In genomic region chr15:90885432-90886290, GRCh38 we compare ENCODE assay signal across 8 cellular contexts. TPM values are rescaled to one million over a fixed set of nuclear protein-coding genes. Genes with fewer than 3 reads are reported as not detected.
A peak's percentile ranks its signal among the peaks of the same experiment; 100 is the strongest.
DNase-seq lines count a peak whose midpoint lies in the region; ATAC-seq and TF ChIP-seq lines count a peak whose summit lies in the region.

No MANE protein-coding gene starts in this region.

- ATAC-seq in GM21786 (IDR thresholded peaks at IDR 0.05; ENCODE audit: unreplicated experiment) (peak; percentile 38), lower lobe of right lung (peak; percentile 74 to 80), HG02981 (IDR thresholded peaks at IDR 0.05; ENCODE audit: unreplicated experiment) (no peak)

- H3K9me3 ChIP-seq in lower lobe of right lung: no peaks in the 10 kb centered on the region

- H3K27me3 ChIP-seq in lower lobe of right lung (ENCODE audit: low read depth): no peaks in the 10 kb centered on the region

- DNase-seq in COLO829 (ENCODE audit: low spot score): peak; percentile 40
- peak; percentile 56 for DNase-seq in NCI-H460 (ENCODE audit: extremely low read depth, low read depth)
- peak; percentile 72 to 77 for DNase-seq in activated CD4-positive, alpha-beta T cell treated with anti-CD3 and anti-CD28 coated beads, Interleukin-2, amount 50 U/mL, for 24 hours (ENCODE audit: low read depth in 1 of 2, low spot score in 1 of 2)
- DNase-seq in dedifferentiated amniotic fluid mesenchymal stem cell (ENCODE audit: extremely low spot score): peak; percentile 36
- DNase-seq in lower lobe of right lung: peak; percentile 86
- peak; percentile 56 to 79 (median 68) for DNase-seq in stimulated activated CD4-positive, alpha-beta T cell treated with anti-CD3 and anti-CD28 coated beads, TNF-alpha, amount 100 ng/mL, for 48 hours (ENCODE audit: low read depth in 3 of 3)

- intact Hi-C loops in lower lobe of right lung (cut with DNase I): loop anchor here (5.0 kb wide), 1 partner anchor 238 kb away; no protein-coding TSS in a partner anchor

- H3K27ac ChIP-seq in lower lobe of right lung: peak overlapping the region; percentile 97

- peak; percentile 98 for TF ChIP-seq CTCF in lower lobe of right lung (IDR thresholded peaks at IDR 0.05)

- H3K4me3 ChIP-seq in lower lobe of right lung: peak overlapping the region; percentile 77

- H3K36me3 ChIP-seq in lower lobe of right lung: peaks cover 58% of the 10 kb centered on the region

- peaks cover 38% of the 10 kb centered on the region for H3K4me1 ChIP-seq in lower lobe of right lung

RNA-seq across cellular contexts. Expression of gene FES, which starts 1.4 kb away (rescaled TPM):
- total RNA-seq in NCI-H460 (2014; rRNA removed; shearing (Covaris generic)): 0.59 TPM in 1 of 2 replicates, not detected in the other
- not detected in 2 replicates for polyA plus RNA-seq in NCI-H460 (2014; cell fraction: nucleus; rRNA removed)
- 51.0 TPM for total RNA-seq in lower lobe of right lung

RNA-seq across cellular contexts. Expression of gene FURIN, which starts 17.3 kb away (rescaled TPM):
- 29.0 and 37.7 TPM in 2 replicates for total RNA-seq in NCI-H460 (2014; rRNA removed; shearing (Covaris generic))
- 19.5 and 22.4 TPM in 2 replicates for polyA plus RNA-seq in NCI-H460 (2014; cell fraction: nucleus; rRNA removed)
- total RNA-seq in lower lobe of right lung: 86.5 TPM

RNA-seq across cellular contexts. Expression of gene MAN2A2, which starts 17.4 kb away (rescaled TPM):
- 15.7 and 19.9 TPM in 2 replicates for total RNA-seq in NCI-H460 (2014; rRNA removed; shearing (Covaris generic))
- 48.6 and 59.5 TPM in 2 replicates for polyA plus RNA-seq in NCI-H460 (2014; cell fraction: nucleus; rRNA removed)
- total RNA-seq in lower lobe of right lung: 96.9 TPM

RNA-seq across cellular contexts. Expression of gene HDDC3, which starts 46.7 kb away (rescaled TPM):
- 19.7 and 21.1 TPM in 2 replicates for total RNA-seq in NCI-H460 (2014; rRNA removed; shearing (Covaris generic))
- 26.2 and 40.1 TPM in 2 replicates for polyA plus RNA-seq in NCI-H460 (2014; cell fraction: nucleus; rRNA removed)
- total RNA-seq in lower lobe of right lung: 16.0 TPM

RNA-seq across cellular contexts. Expression of gene UNC45A, which starts 49.4 kb away (rescaled TPM):
- total RNA-seq in NCI-H460 (2014; rRNA removed; shearing (Covaris generic)): 30.3 and 31.5 TPM in 2 replicates
- 55.7 and 62.0 TPM in 2 replicates for polyA plus RNA-seq in NCI-H460 (2014; cell fraction: nucleus; rRNA removed)
- total RNA-seq in lower lobe of right lung: 50.4 TPM

Comparison
In these comparisons a context has a peak if more than half of its experiments do, and no peak if none do; other contexts are left out.
1. DNase-seq: peak in every context shown above with its lines; median percentile 86 in lower lobe of right lung; 74 in activated CD4-positive, alpha-beta T cell treated with anti-CD3 and anti-CD28 coated beads, Interleukin-2, amount 50 U/mL, for 24 hours; 68 in stimulated activated CD4-positive, alpha-beta T cell treated with anti-CD3 and anti-CD28 coated beads, TNF-alpha, amount 100 ng/mL, for 48 hours; 56 in NCI-H460; 40 in COLO829; 36 in dedifferentiated amniotic fluid mesenchymal stem cell.
2. RNA of gene FES, which starts 1.4 kb away (total RNA-seq): 51.0 TPM in lower lobe of right lung (single experiment); 0.59 TPM in NCI-H460; every median in the first group is over 10 times any median in the second.